15 cellular contexts compared by ENCODE assay signal in genomic region chr7:37282927-37283326, GRCh38.
"Had no signal": no experiment of that assay in that cellular context is flagged by ENCODE, and none has a peak within 500 bp of the region (broad histone marks: within the 10 kb centered on the region; RNA-seq: fewer than 3 reads in every experiment).

No MANE protein-coding gene starts in this region.

- H3K27me3 ChIP-seq: left lung, sigmoid colon, spleen, stomach, tibial artery had no signal

- H3K9me3 ChIP-seq: left lung, sigmoid colon, spleen, stomach, tibial artery had no signal

- H3K9me3 Mint-ChIP-seq: activated CD8-positive, alpha-beta T cell treated with anti-CD3 and anti-CD28 coated beads for 36 hours; activated naive CD8-positive, alpha-beta T cell treated with anti-CD3 and anti-CD28 coated beads, Interleukin-2, amount 10 ng/mL, durations not matched to agents 7 days and 5 days; activated T-helper 1 cell treated with anti-CD3 and anti-CD28 coated beads, Interleukin-12 subunit alpha, Interleukin-12 subunit beta, Interleukin-2, Interleukin-4 antibody, amounts not matched to agents 30 ng/mL and 10 ng/mL and 1 ng/mL, durations not matched to agents 14 hours and 24 hours and 36 hours; naive thymus-derived CD8-positive, alpha-beta T cell had no signal

- H2AFZ ChIP-seq: parathyroid adenoma had no signal

- H3K27ac ChIP-seq: parathyroid adenoma, stomach had no signal

- DNase-seq: activated B cell treated with CpG ODN at 0.5 μM for 24 hours; activated CD4-positive, alpha-beta T cell treated with anti-CD3 and anti-CD28 coated beads for 48 hours; activated CD8-positive, alpha-beta memory T cell treated with anti-CD3 and anti-CD28 coated beads, Interleukin-2, amount 50 U/mL, for 48 hours; activated CD8-positive, alpha-beta T cell treated with anti-CD3 and anti-CD28 coated beads for 36 hours; activated naive CD8-positive, alpha-beta T cell treated with anti-CD3 and anti-CD28 coated beads, Interleukin-2, amount 10 ng/mL, durations not matched to agents 7 days and 5 days; aorta; endodermal cell; left lung; naive thymus-derived CD8-positive, alpha-beta T cell; sigmoid colon; spleen; stomach; tibial artery had no signal

- H3K36me3 ChIP-seq: left lung, sigmoid colon, stomach, tibial artery had no signal

- H3K27ac Mint-ChIP-seq: activated B cell treated with CpG ODN at 0.5 μM for 24 hours; activated CD8-positive, alpha-beta T cell treated with anti-CD3 and anti-CD28 coated beads for 36 hours; activated naive CD8-positive, alpha-beta T cell treated with anti-CD3 and anti-CD28 coated beads, Interleukin-2, amount 10 ng/mL, durations not matched to agents 7 days and 5 days; activated T-helper 1 cell treated with anti-CD3 and anti-CD28 coated beads, Interleukin-12 subunit alpha, Interleukin-12 subunit beta, Interleukin-2, Interleukin-4 antibody, amounts not matched to agents 30 ng/mL and 10 ng/mL and 1 ng/mL, durations not matched to agents 14 hours and 24 hours and 36 hours; endodermal cell; naive thymus-derived CD8-positive, alpha-beta T cell had no signal

- H3K4me3 ChIP-seq: left lung, sigmoid colon, spleen, stomach, tibial artery had no signal

- H3K27me3 Mint-ChIP-seq: activated B cell treated with CpG ODN at 0.5 μM for 24 hours; activated CD8-positive, alpha-beta T cell treated with anti-CD3 and anti-CD28 coated beads for 36 hours; activated naive CD8-positive, alpha-beta T cell treated with anti-CD3 and anti-CD28 coated beads, Interleukin-2, amount 10 ng/mL, durations not matched to agents 7 days and 5 days; naive thymus-derived CD8-positive, alpha-beta T cell had no signal

- H3K4me3 Mint-ChIP-seq: activated B cell treated with CpG ODN at 0.5 μM for 24 hours; activated CD8-positive, alpha-beta T cell treated with anti-CD3 and anti-CD28 coated beads for 36 hours; activated naive CD8-positive, alpha-beta T cell treated with anti-CD3 and anti-CD28 coated beads, Interleukin-2, amount 10 ng/mL, durations not matched to agents 7 days and 5 days; activated T-helper 1 cell treated with anti-CD3 and anti-CD28 coated beads, Interleukin-12 subunit alpha, Interleukin-12 subunit beta, Interleukin-2, Interleukin-4 antibody, amounts not matched to agents 30 ng/mL and 10 ng/mL and 1 ng/mL, durations not matched to agents 14 hours and 24 hours and 36 hours; endodermal cell; naive thymus-derived CD8-positive, alpha-beta T cell had no signal

- ATAC-seq: activated CD8-positive, alpha-beta T cell treated with anti-CD3 and anti-CD28 coated beads for 36 hours; left lung; naive thymus-derived CD8-positive, alpha-beta T cell had no signal

- H3K9ac ChIP-seq: parathyroid adenoma had no signal
